In genomic region chr11:107916671-107917241, GRCh38 we compare ENCODE assay signal across 8 cellular contexts. TPM values are rescaled to one million over a fixed set of nuclear protein-coding genes. Genes with fewer than 3 reads are reported as not detected.
DNase-seq lines count a peak whose midpoint lies in the region; ATAC-seq and TF ChIP-seq lines count a peak whose summit lies in the region.

No MANE protein-coding gene starts in this region.

- no peak for TF ChIP-seq POLR2A in uterus (IDR thresholded peaks at IDR 0.05)

- no peak overlapping the region for H3K9ac ChIP-seq in DND-41 (ENCODE audit: low read depth, low read length)

- intact Hi-C loops in OCI-LY7 (cut with micrococcal nuclease; ENCODE audit: unreplicated experiment): no loop called here
- intact Hi-C loops in naive thymus-derived CD4-positive, alpha-beta T cell (cut with micrococcal nuclease): loop anchor here in 1 of 2 donors (1.0 kb wide), 1 partner anchor 732 kb away; no protein-coding TSS in a partner anchor
- intact Hi-C loops in uterus (cut with DNase I; ENCODE audit: low total_unique reads): no loop called here

- H3K4me1 ChIP-seq in DND-41 (ENCODE audit: insufficient read depth, low read length): no peaks in the 10 kb centered on the region
- no peaks in the 10 kb centered on the region for H3K4me1 ChIP-seq in OCI-LY7 (ENCODE audit: insufficient read depth, low read length, poor library complexity, severe bottlenecking)
- no peaks in the 10 kb centered on the region for H3K4me1 ChIP-seq in naive thymus-derived CD4-positive, alpha-beta T cell (ENCODE audit: control insufficient read depth in 2 of 2, insufficient read depth in 2 of 2, low read length in 2 of 2)
- no peaks in the 10 kb centered on the region for H3K4me1 ChIP-seq in uterus

- H3K9me3 Mint-ChIP-seq in naive thymus-derived CD4-positive, alpha-beta T cell: peaks cover 0 to 2% (median 0%) of the 10 kb centered on the region in 11 donors

- H3K27ac ChIP-seq in DND-41 (ENCODE audit: low read length) (no peak overlapping the region), OCI-LY7 (ENCODE audit: low read depth, low read length, poor library complexity, severe bottlenecking) (no peak overlapping the region), uterus (no peak overlapping the region)
- H3K27ac ChIP-seq in naive thymus-derived CD4-positive, alpha-beta T cell (ENCODE audit: low read depth, low read length): no peak overlapping the region

- DNase-seq in DND-41 (peak; percentile 25), OCI-LY7 (ENCODE audit: low spot score) (peak; percentile 40), astrocyte of the hippocampus (ENCODE audit: low read depth, low spot score) (peak; percentile 25), uterus (no peak)
- peak in 5 of 9 donors; percentile 10 to 38 (median 22) for DNase-seq in naive thymus-derived CD4-positive, alpha-beta T cell

- peak; percentile 56 for TF ChIP-seq CTCF in DND-41 (IDR thresholded peaks at IDR 0.05; ENCODE audit: borderline replicate concordance, extremely low read depth, low read length, poor library complexity, severe bottlenecking)
- TF ChIP-seq CTCF in OCI-LY7 (conservative IDR thresholded peaks at IDR 0.05; ENCODE audit: low read length): peak; percentile 76
- TF ChIP-seq CTCF in uterus (IDR thresholded peaks at IDR 0.05): no peak

- H3K4me3 ChIP-seq in DND-41 (ENCODE audit: low read depth in 1 of 2, low read length in 2 of 2) (no peak overlapping the region), OCI-LY7 (ENCODE audit: low read depth, low read length, poor library complexity, severe bottlenecking) (no peak overlapping the region), uterus (no peak overlapping the region)
- no peak overlapping the region for H3K4me3 ChIP-seq in naive thymus-derived CD4-positive, alpha-beta T cell (ENCODE audit: low read length)

- POLR2A ChIA-PET in OCI-LY7 (lab: Charles Lee): interaction anchor here (0.6 kb wide), 1 partner anchor 11 kb away, joined by 3 read pairs; no protein-coding TSS in a partner anchor
- POLR2A ChIA-PET in naive thymus-derived CD4-positive, alpha-beta T cell (lab: Charles Lee): no interaction called here

- CTCF ChIA-PET in OCI-LY7 (lab: Charles Lee; ENCODE audit: unreplicated experiment): no interaction called here
- CTCF ChIA-PET in naive thymus-derived CD4-positive, alpha-beta T cell (lab: Charles Lee): interaction anchor here (0.6 kb wide), 2 partner anchors 20 to 221 kb away, joined by 3 to 4 read pairs; no protein-coding TSS in a partner anchor

- no peak overlapping the region for H3K27ac Mint-ChIP-seq in naive thymus-derived CD4-positive, alpha-beta T cell

- H4K20me1 ChIP-seq in DND-41 (ENCODE audit: insufficient read depth, low read length) (no peaks in the 10 kb centered on the region), OCI-LY7 (ENCODE audit: insufficient read depth, low read length) (no peaks in the 10 kb centered on the region)

- H3K4me1 Mint-ChIP-seq in naive thymus-derived CD4-positive, alpha-beta T cell: peaks cover 0 to 6% (median 0%) of the 10 kb centered on the region in 7 donors

- no peaks in the 10 kb centered on the region for H3K36me3 Mint-ChIP-seq in naive thymus-derived CD4-positive, alpha-beta T cell

- H3K36me3 ChIP-seq in DND-41 (ENCODE audit: insufficient read depth, low read length) (no peaks in the 10 kb centered on the region), OCI-LY7 (ENCODE audit: insufficient read depth, low read length) (no peaks in the 10 kb centered on the region), uterus (no peaks in the 10 kb centered on the region)
- H3K36me3 ChIP-seq in naive thymus-derived CD4-positive, alpha-beta T cell (ENCODE audit: control insufficient read depth in 2 of 3, insufficient read depth in 3 of 3, low read length in 3 of 3): no peaks in the 10 kb centered on the region

- H3K4me2 ChIP-seq in DND-41 (ENCODE audit: insufficient read depth, low read length) (no peak overlapping the region), OCI-LY7 (ENCODE audit: low read length) (no peak overlapping the region)

- H3K79me2 ChIP-seq in DND-41 (ENCODE audit: insufficient read depth, low read length) (no peaks in the 10 kb centered on the region), OCI-LY7 (ENCODE audit: insufficient read depth, low read depth, low read length) (no peaks in the 10 kb centered on the region)

- no TSS peak for BruUV-seq in OCI-LY7 (replicated peaks; lab: Mats Ljungman, UMichigan)

- no peaks in the 10 kb centered on the region for H3K9me2 ChIP-seq in OCI-LY7 (ENCODE audit: insufficient read depth, low read length)

- no peak overlapping the region for H3K4me3 Mint-ChIP-seq in naive thymus-derived CD4-positive, alpha-beta T cell

- H2AFZ ChIP-seq in DND-41 (ENCODE audit: low read depth, low read length) (no peak overlapping the region), OCI-LY7 (ENCODE audit: low read length) (no peak overlapping the region)

- ATAC-seq in DND-41 (ENCODE audit: insufficient read depth, low read depth) (peak; percentile 50; the same call in 1 of the 3 replicates), GM21447 (IDR thresholded peaks at IDR 0.05; ENCODE audit: unreplicated experiment) (peak; percentile 80), HG02798 (IDR thresholded peaks at IDR 0.05; ENCODE audit: poor library complexity, unreplicated experiment) (no peak), HG03045 (IDR thresholded peaks at IDR 0.05; ENCODE audit: unreplicated experiment) (no peak)
- ATAC-seq in naive thymus-derived CD4-positive, alpha-beta T cell: no peak

- H3K9me3 ChIP-seq in DND-41 (ENCODE audit: insufficient read depth, low read length, severe bottlenecking) (no peaks in the 10 kb centered on the region), OCI-LY7 (ENCODE audit: low read length) (no peaks in the 10 kb centered on the region), uterus (no peaks in the 10 kb centered on the region)
- H3K9me3 ChIP-seq in naive thymus-derived CD4-positive, alpha-beta T cell (ENCODE audit: control insufficient read depth in 2 of 3, low read length in 3 of 3): no peaks in the 10 kb centered on the region

- H3K27me3 ChIP-seq in DND-41 (ENCODE audit: insufficient read depth, low read length, poor library complexity) (no peaks in the 10 kb centered on the region), uterus (no peaks in the 10 kb centered on the region)
- no peaks in the 10 kb centered on the region for H3K27me3 ChIP-seq in naive thymus-derived CD4-positive, alpha-beta T cell (ENCODE audit: control insufficient read depth in 2 of 2, insufficient read depth in 2 of 2, low read length in 2 of 2)

- peaks cover 0 to 27% (median 11%) of the 10 kb centered on the region in 5 donors for H3K27me3 Mint-ChIP-seq in naive thymus-derived CD4-positive, alpha-beta T cell

RNA-seq across cellular contexts. Expression of gene RAB39A, which starts 11.5 kb away (rescaled TPM):
- 0.15 and 0.60 TPM in 2 replicates for total RNA-seq in OCI-LY7 (2014; rRNA removed; shearing (Covaris generic))
- 1.8 and 2.1 TPM in 2 replicates for total RNA-seq in OCI-LY7 (2022)
- total RNA-seq in naive thymus-derived CD4-positive, alpha-beta T cell: 1 to 10 TPM in 1 of 5 experiments, under 1 TPM in 1, not detected in 3; 0.38 to 1.6 TPM
- polyA plus RNA-seq in naive thymus-derived CD4-positive, alpha-beta T cell: under 1 TPM in 1 of 2 donors, not detected in 1; 0.10 TPM
- total RNA-seq in uterus: 1 to 10 TPM in 1 of 4 donors, under 1 TPM in 2, not detected in 1; 0.26 to 3.9 (median 0.79) TPM

RNA-seq across cellular contexts. Expression of gene SLC35F2, which starts 58.2 kb away (rescaled TPM):
- total RNA-seq in OCI-LY7 (2014; rRNA removed; shearing (Covaris generic)): 20.9 and 23.3 TPM in 2 replicates
- total RNA-seq in OCI-LY7 (2022) (21.1 and 21.6 TPM in 2 replicates), uterus (10 to 100 TPM in 1 of 4 donors, 1 to 10 TPM in 3; 5.4 to 34.9 (median 6.2) TPM)
- 1 to 10 TPM; 3.8 to 8.9 (median 4.5) TPM for total RNA-seq in naive thymus-derived CD4-positive, alpha-beta T cell
- 1 to 10 TPM; 3.7 to 4.2 TPM for polyA plus RNA-seq in naive thymus-derived CD4-positive, alpha-beta T cell

Comparison
In these comparisons a context has a peak if more than half of its experiments do, and no peak if none do; other contexts are left out.
1. ATAC-seq: peak in DND-41 (single experiment) and GM21447 (single experiment); none in naive thymus-derived CD4-positive, alpha-beta T cell (single experiment), HG02798 (single experiment) and HG03045 (single experiment).
2. DNase-seq: peak in DND-41 (single experiment), OCI-LY7 (single experiment), astrocyte of the hippocampus (single experiment) and naive thymus-derived CD4-positive, alpha-beta T cell (5 of 9); none in uterus (0 of 2).
3. CTCF ChIP-seq: peak in DND-41 (single experiment) and OCI-LY7 (single experiment); none in uterus (0 of 4).